In the genomic region with DNA sequence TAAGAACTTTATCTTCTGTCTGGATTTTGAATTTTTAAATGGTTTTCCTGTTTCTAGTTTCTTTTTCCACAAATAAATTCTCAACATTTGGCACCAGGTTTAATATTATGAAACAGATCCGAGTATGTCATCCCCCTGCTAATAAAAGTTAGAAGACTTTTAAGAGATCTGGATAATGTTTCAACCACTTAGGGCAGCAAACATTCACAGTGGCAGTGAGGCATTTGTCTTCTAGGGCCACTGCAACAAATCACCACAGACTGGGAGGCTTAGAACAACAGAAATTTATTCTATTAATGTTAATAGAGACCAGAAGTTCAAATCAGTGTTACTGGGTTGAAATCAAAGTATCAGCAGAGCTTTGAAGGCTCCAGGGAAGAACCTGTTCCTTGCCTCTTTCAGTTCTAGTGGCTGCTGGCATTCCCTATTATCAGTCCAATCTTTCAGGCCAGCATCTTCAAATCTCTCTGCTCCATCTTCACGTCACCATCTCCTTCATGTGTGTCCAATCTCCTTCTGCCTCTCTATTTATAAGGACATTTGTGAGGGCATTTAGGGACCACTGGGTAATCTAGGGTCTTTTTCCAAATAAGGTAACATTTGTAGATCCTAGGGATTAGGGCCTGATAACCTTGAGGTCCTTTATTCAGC, we compare ENCODE assay signal across 13 cellular contexts. TPM values are rescaled to one million over a fixed set of nuclear protein-coding genes. Genes with fewer than 3 reads are reported as not detected.
DNase-seq lines count a peak whose midpoint lies in the region; ATAC-seq, FAIRE-seq and TF ChIP-seq lines count a peak whose summit lies in the region.
"Had no signal": no experiment of that assay in that cellular context is flagged by ENCODE, and none has a peak within 500 bp of the region (broad histone marks: within the 10 kb centered on the region; RNA-seq: fewer than 3 reads in every experiment).

No MANE protein-coding gene starts in this region.

- CTCF ChIA-PET in A549 (lab: Yijun Ruan, JAX): interaction anchor here (0.8 to 1.5 kb wide), 3 partner anchors 15 to 193 kb away, joined by 3 to 7 read pairs (median 4); no protein-coding TSS in a partner anchor

- H3K4me2 ChIP-seq in A549: peak overlapping the region; percentile 50

- H3K36me3 ChIP-seq in gastroesophageal sphincter: no peaks in the 10 kb centered on the region

- 50% methylated on average over 2 of the region's 2 CpGs for WGBS in A549 (ENCODE audit: missing lambda C conversion rate)
- WGBS in gastroesophageal sphincter (ENCODE audit: low coverage in 1 of 2), 2 donors: 28% methylated on average over 2 of the region's 2 CpGs; no CpG with 5 or more reads in 1 of the 2 donors

- POLR2A ChIA-PET in A549 (lab: Yijun Ruan, JAX): no interaction called here

- DNase-seq in A549 (ENCODE audit: low read depth in 1 of 2, low spot score in 1 of 2) (no peak), RCC 7860 (ENCODE audit: low spot score) (no peak), omental fat pad (ENCODE audit: low spot score) (no peak)
- DNase-seq: activated CD4-positive, alpha-beta T cell treated with anti-CD3 and anti-CD28 coated beads, Interleukin-2, amount 50 U/mL, for 4 hours; caudate nucleus; naive B cell had no signal

- peak overlapping the region in 1 of 2 experiments; percentile 3; a peak in 1 of 6 replicates for H3K27ac ChIP-seq in A549
- H3K27ac ChIP-seq in gastroesophageal sphincter: peak overlapping the region; percentile 16 to 52 (median 44)

- FAIRE-seq in A549 (lab: Jason Lieb, UNC): no peak
- FAIRE-seq in RCC 7860 (lab: Jason Lieb, UNC): peak; percentile 49
- FAIRE-seq: D721Med, urothelium cell line had no signal

- TF ChIP-seq EP300 in A549 (IDR thresholded peaks at IDR 0.05) (no peak), gastroesophageal sphincter (IDR thresholded peaks at IDR 0.05) (no peak)

- H3K4me3 ChIP-seq in A549: no peak overlapping the region
- H3K4me3 ChIP-seq in gastroesophageal sphincter: no peak overlapping the region

- ATAC-seq in A549 (peak in 1 of 2 experiments; percentile 22; a peak in 2 of 6 replicates), gastroesophageal sphincter (no peak), omental fat pad (ENCODE audit: low FRiP score) (peak; percentile 51), GM19455 (IDR thresholded peaks at IDR 0.05; ENCODE audit: unreplicated experiment) (no peak), HG03571 (IDR thresholded peaks at IDR 0.05; ENCODE audit: unreplicated experiment) (no peak), GM19351 (IDR thresholded peaks at IDR 0.05; ENCODE audit: unreplicated experiment) (no peak), HG02610 (IDR thresholded peaks at IDR 0.05; ENCODE audit: unreplicated experiment) (no peak)

- no peaks in the 10 kb centered on the region for H3K27me3 ChIP-seq in gastroesophageal sphincter

- TF ChIP-seq CTCF in A549 (IDR thresholded peaks at IDR 0.05) (no peak), gastroesophageal sphincter (IDR thresholded peaks at IDR 0.05) (no peak), omental fat pad (IDR thresholded peaks at IDR 0.05) (no peak)

- no peak for TF ChIP-seq RAD21 in A549 (conservative IDR thresholded peaks at IDR 0.05 in 1 of 2, IDR thresholded peaks at IDR 0.05 in 1 of 2)

- peaks cover 52% of the 10 kb centered on the region for H3K4me1 ChIP-seq in A549
- H3K4me1 ChIP-seq in gastroesophageal sphincter: peaks cover 13 to 55% (median 20%) of the 10 kb centered on the region in 3 donors

- H3K9me3 ChIP-seq in A549: no peaks in the 10 kb centered on the region
- no peaks in the 10 kb centered on the region for H3K9me3 ChIP-seq in gastroesophageal sphincter

- TF ChIP-seq POLR2A in A549 (IDR thresholded peaks at IDR 0.05; ENCODE audit: low read length): no peak
- no peak for TF ChIP-seq POLR2A in gastroesophageal sphincter (IDR thresholded peaks at IDR 0.05)

TF ChIP-seq in A549, 52 proteins besides CTCF, POLR2A, EP300 and RAD21:
- TF ChIP-seq CHD2 (IDR thresholded peaks at IDR 0.05; ENCODE audit: low read length, partially characterized antibody) (no peak), ZFP36 (IDR thresholded peaks at IDR 0.05; ENCODE audit: borderline replicate concordance, partially characterized antibody) (no peak), ZSCAN20 (CRISPR knock-in tag; IDR thresholded peaks at IDR 0.05) (no peak), PHF8 (IDR thresholded peaks at IDR 0.05; ENCODE audit: borderline replicate concordance, low read depth) (no peak), SREBF2 (IDR thresholded peaks at IDR 0.05) (no peak), ESRRA (IDR thresholded peaks at IDR 0.05; ENCODE audit: borderline replicate concordance, low read length) (no peak), HEYL (CRISPR knock-in tag; IDR thresholded peaks at IDR 0.05) (no peak), MYC (IDR thresholded peaks at IDR 0.05; ENCODE audit: borderline replicate concordance, low read length) (no peak), HOXA7 (CRISPR knock-in tag; IDR thresholded peaks at IDR 0.05) (no peak), EHF (CRISPR knock-in tag; IDR thresholded peaks at IDR 0.05) (no peak), POLR2AphosphoS2 (conservative IDR thresholded peaks at IDR 0.05; ENCODE audit: low read length) (no peak), HDAC2 (IDR thresholded peaks at IDR 0.05) (no peak), JUNB (IDR thresholded peaks at IDR 0.05) (no peak)
- TF ChIP-seq, protein P1, sequence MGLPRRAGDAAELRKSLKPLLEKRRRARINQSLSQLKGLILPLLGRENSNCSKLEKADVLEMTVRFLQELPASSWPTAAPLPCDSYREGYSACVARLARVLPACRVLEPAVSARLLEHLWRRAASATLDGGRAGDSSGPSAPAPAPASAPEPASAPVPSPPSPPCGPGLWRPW (IDR thresholded peaks at IDR 0.05): no peak
- TF ChIP-seq, protein P2, sequence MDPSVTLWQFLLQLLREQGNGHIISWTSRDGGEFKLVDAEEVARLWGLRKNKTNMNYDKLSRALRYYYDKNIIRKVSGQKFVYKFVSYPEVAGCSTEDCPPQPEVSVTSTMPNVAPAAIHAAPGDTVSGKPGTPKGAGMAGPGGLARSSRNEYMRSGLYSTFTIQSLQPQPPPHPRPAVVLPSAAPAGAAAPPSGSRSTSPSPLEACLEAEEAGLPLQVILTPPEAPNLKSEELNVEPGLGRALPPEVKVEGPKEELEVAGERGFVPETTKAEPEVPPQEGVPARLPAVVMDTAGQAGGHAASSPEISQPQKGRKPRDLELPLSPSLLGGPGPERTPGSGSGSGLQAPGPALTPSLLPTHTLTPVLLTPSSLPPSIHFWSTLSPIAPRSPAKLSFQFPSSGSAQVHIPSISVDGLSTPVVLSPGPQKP (IDR thresholded peaks at IDR 0.05; ENCODE audit: low read depth, low read length): no peak
- TF ChIP-seq, protein P3, sequence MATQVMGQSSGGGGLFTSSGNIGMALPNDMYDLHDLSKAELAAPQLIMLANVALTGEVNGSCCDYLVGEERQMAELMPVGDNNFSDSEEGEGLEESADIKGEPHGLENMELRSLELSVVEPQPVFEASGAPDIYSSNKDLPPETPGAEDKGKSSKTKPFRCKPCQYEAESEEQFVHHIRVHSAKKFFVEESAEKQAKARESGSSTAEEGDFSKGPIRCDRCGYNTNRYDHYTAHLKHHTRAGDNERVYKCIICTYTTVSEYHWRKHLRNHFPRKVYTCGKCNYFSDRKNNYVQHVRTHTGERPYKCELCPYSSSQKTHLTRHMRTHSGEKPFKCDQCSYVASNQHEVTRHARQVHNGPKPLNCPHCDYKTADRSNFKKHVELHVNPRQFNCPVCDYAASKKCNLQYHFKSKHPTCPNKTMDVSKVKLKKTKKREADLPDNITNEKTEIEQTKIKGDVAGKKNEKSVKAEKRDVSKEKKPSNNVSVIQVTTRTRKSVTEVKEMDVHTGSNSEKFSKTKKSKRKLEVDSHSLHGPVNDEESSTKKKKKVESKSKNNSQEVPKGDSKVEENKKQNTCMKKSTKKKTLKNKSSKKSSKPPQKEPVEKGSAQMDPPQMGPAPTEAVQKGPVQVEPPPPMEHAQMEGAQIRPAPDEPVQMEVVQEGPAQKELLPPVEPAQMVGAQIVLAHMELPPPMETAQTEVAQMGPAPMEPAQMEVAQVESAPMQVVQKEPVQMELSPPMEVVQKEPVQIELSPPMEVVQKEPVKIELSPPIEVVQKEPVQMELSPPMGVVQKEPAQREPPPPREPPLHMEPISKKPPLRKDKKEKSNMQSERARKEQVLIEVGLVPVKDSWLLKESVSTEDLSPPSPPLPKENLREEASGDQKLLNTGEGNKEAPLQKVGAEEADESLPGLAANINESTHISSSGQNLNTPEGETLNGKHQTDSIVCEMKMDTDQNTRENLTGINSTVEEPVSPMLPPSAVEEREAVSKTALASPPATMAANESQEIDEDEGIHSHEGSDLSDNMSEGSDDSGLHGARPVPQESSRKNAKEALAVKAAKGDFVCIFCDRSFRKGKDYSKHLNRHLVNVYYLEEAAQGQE (IDR thresholded peaks at IDR 0.05): no peak
- TF ChIP-seq, protein P4, sequence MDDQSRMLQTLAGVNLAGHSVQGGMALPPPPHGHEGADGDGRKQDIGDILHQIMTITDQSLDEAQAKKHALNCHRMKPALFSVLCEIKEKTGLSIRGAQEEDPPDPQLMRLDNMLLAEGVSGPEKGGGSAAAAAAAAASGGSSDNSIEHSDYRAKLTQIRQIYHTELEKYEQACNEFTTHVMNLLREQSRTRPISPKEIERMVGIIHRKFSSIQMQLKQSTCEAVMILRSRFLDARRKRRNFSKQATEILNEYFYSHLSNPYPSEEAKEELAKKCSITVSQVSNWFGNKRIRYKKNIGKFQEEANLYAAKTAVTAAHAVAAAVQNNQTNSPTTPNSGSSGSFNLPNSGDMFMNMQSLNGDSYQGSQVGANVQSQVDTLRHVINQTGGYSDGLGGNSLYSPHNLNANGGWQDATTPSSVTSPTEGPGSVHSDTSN (IDR thresholded peaks at IDR 0.05): no peak

RNA-seq across cellular contexts. Expression of a gene that starts 23.4 kb away (rescaled TPM):
- polyA plus RNA-seq in A549 (2011; rRNA removed): 160 and 209 TPM in 2 replicates
- 35.0 and 40.1 TPM in 2 replicates for polyA plus RNA-seq in A549 (2012; cell fraction: cytosol; rRNA removed)
- 48.9 and 60.2 TPM in 2 replicates for polyA plus RNA-seq in A549 (2012; cell fraction: nucleus; rRNA removed)
- polyA plus RNA-seq in A549 (2017; fragmentation: RNase III; extraction: RNeasy Plus Mini Kit Qiagen cat#74134 plus additional on column Dnase treatment): 89.1 to 142 TPM (median 128 TPM) in 3 replicates
- 149 and 161 TPM in 2 replicates for polyA minus RNA-seq in A549 (2011; rRNA and poly(A)+ RNA removed)
- total RNA-seq in gastroesophageal sphincter: 10 to 100 TPM; 46.5 to 71.6 (median 52.1) TPM
- 10 to 100 TPM; 42.4 to 72.2 (median 62.2) TPM for total RNA-seq in omental fat pad
